ENCODE assay signal across 8 cellular contexts in the genomic region with DNA sequence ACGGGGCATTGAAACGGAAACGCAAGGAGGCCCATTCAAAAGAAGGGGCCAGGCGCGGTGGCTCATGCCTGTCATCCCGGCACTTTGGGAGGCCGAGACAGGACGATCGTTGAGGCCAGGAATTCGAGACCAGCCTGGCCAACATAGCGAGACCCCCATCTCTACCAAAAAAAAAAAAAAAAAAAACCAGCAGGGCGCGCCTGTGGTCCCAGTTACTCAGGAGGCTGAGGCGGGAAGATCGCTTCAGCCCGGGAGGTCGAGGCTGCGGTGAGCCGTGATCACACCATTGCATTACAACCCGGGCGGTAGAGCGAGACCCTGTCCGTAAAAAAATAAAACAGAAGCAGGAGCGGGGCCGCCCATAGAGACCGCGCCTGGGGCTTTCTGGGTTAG. TPM values are rescaled to one million over a fixed set of nuclear protein-coding genes. Genes with fewer than 3 reads are reported as not detected.
A peak's percentile ranks its signal among the peaks of the same experiment; 100 is the strongest.
DNase-seq lines count a peak whose midpoint lies in the region; ATAC-seq and TF ChIP-seq lines count a peak whose summit lies in the region.

No MANE protein-coding gene starts in this region.

- H3K4me1 Mint-ChIP-seq in CD8-positive, alpha-beta memory T cell = peaks cover 20 to 36% (median 34%) of the 10 kb centered on the region in 3 donors

- H3K9ac ChIP-seq in HUES64 (ENCODE audit: low read depth, low read length) = peak overlapping the region; percentile 85

- peaks cover 0 to 3% of the 10 kb centered on the region in 2 donors for H3K27me3 Mint-ChIP-seq in CD8-positive, alpha-beta memory T cell

- H3K4me3 ChIP-seq in CD8-positive, alpha-beta memory T cell (ENCODE audit: low read length) = peak overlapping the region; percentile 62
- H3K4me3 ChIP-seq in HUES64 (ENCODE audit: low read length) (peak overlapping the region; percentile 93), dorsolateral prefrontal cortex (peak overlapping the region; percentile 60 to 98 (median 91)), neuron (ENCODE audit: low read length) (peak overlapping the region; percentile 84)

- H3K9me3 Mint-ChIP-seq in CD8-positive, alpha-beta memory T cell = no peaks in the 10 kb centered on the region

- peak overlapping the region; percentile 84 for H3K27ac ChIP-seq in CD8-positive, alpha-beta memory T cell (ENCODE audit: low read depth, low read length)
- H3K27ac ChIP-seq in HUES64 (ENCODE audit: low read depth, low read length) (peak overlapping the region; percentile 58; the same call in 1 of the 2 replicates), dorsolateral prefrontal cortex (peak overlapping the region in 57 of 59 donors; percentile 42 to 98 (median 92))

- WGBS in HUES64 = 65% methylated on average over 27 of the region's 27 CpGs

- ATAC-seq in HG03139 (IDR thresholded peaks at IDR 0.05; ENCODE audit: unreplicated experiment) = no peak
- ATAC-seq in esophagus mucosa = no peak

- H3K36me3 Mint-ChIP-seq in CD8-positive, alpha-beta memory T cell = peaks cover 0 to 27% (median 2%) of the 10 kb centered on the region in 3 donors

- peaks cover 17% of the 10 kb centered on the region for H3K4me1 ChIP-seq in CD8-positive, alpha-beta memory T cell (ENCODE audit: insufficient read depth, low read length)
- peaks cover 14% of the 10 kb centered on the region for H3K4me1 ChIP-seq in HUES64 (ENCODE audit: insufficient read depth, low read length)
- H3K4me1 ChIP-seq in neuron (ENCODE audit: insufficient read depth, low read length) = peaks cover 21% of the 10 kb centered on the region

- H3K9me3 ChIP-seq in CD8-positive, alpha-beta memory T cell (ENCODE audit: low read length) = no peaks in the 10 kb centered on the region
- H3K9me3 ChIP-seq in HUES64 (ENCODE audit: insufficient read depth, low read depth, low read length) (no peaks in the 10 kb centered on the region), neuron (ENCODE audit: low read length) (no peaks in the 10 kb centered on the region)

- H3K36me3 ChIP-seq in CD8-positive, alpha-beta memory T cell (ENCODE audit: insufficient read depth, low read length) = peaks cover 8% of the 10 kb centered on the region
- peaks cover 5% of the 10 kb centered on the region for H3K36me3 ChIP-seq in HUES64 (ENCODE audit: insufficient read depth, low read length)
- no peaks in the 10 kb centered on the region for H3K36me3 ChIP-seq in neuron (ENCODE audit: insufficient read depth, low read length)

- POLR2A ChIA-PET in CD8-positive, alpha-beta memory T cell (lab: Charles Lee) = interaction anchor here (1.1 to 1.2 kb wide), 2 partner anchors 37 to 785 kb away, joined by 4 to 6 read pairs; partner anchors contain the start of gene EIF3B

- TF ChIP-seq CTCF in dorsolateral prefrontal cortex (IDR thresholded peaks at IDR 0.05 in 54 of 56, conservative IDR thresholded peaks at IDR 0.05 in 2 of 56; ENCODE audit: low read depth in 1 of 56, partially characterized antibody in 56 of 56) = no peak

- H3K27ac Mint-ChIP-seq in CD8-positive, alpha-beta memory T cell = peak overlapping the region; percentile 67 to 98 (median 96)

- intact Hi-C loops in dorsolateral prefrontal cortex (cut with DNase I) = loop anchor here (2.0 to 5.0 kb wide), 2 partner anchors 39 to 67 kb away; partner anchors contain the start of genes INTS1 (in 1 of the 2) and MAFK (in 1 of the 2)

- peak in 1 of 5 donors; percentile 45 for DNase-seq in CD8-positive, alpha-beta memory T cell
- DNase-seq in dorsolateral prefrontal cortex (no peak), iPS-NIHi11 (ENCODE audit: low spot score) (no peak), Ammon's horn (ENCODE audit: low spot score) (no peak)

- no peaks in the 10 kb centered on the region for H3K27me3 ChIP-seq in CD8-positive, alpha-beta memory T cell (ENCODE audit: insufficient read depth, low read length, poor library complexity, severe bottlenecking)
- H3K27me3 ChIP-seq in HUES64 (ENCODE audit: insufficient read depth, low read length) (no peaks in the 10 kb centered on the region), dorsolateral prefrontal cortex (no peaks in the 10 kb centered on the region), neuron (ENCODE audit: insufficient read depth, low read length) (no peaks in the 10 kb centered on the region)

- peak overlapping the region; percentile 31 for H2AFZ ChIP-seq in neuron (ENCODE audit: low read depth, low read length)

- CTCF ChIA-PET in CD8-positive, alpha-beta memory T cell (lab: Charles Lee) = no interaction called here

- H3K4me3 Mint-ChIP-seq in CD8-positive, alpha-beta memory T cell = peak overlapping the region; percentile 80 to 92 (median 88)

RNA-seq across cellular contexts. Expression of gene PSMG3, which starts 0.4 kb away (rescaled TPM):
- total RNA-seq in CD8-positive, alpha-beta memory T cell = 10 to 100 TPM; 71.0 to 80.7 TPM
- 51.3 TPM for polyA plus RNA-seq in CD8-positive, alpha-beta memory T cell
- polyA plus RNA-seq in HUES64 (2013, experiment 1 of 2) = 39.5 TPM
- polyA plus RNA-seq in HUES64 (2013, experiment 2 of 2) = 35.7 TPM
- total RNA-seq in dorsolateral prefrontal cortex (10 to 100 TPM; 14.7 to 44.6 (median 28.9) TPM), esophagus mucosa (39.8 TPM)

RNA-seq across cellular contexts. Expression of gene TMEM184A, which starts 13.4 kb away (rescaled TPM):
- total RNA-seq in CD8-positive, alpha-beta memory T cell = not detected
- not detected for polyA plus RNA-seq in CD8-positive, alpha-beta memory T cell
- 0.85 TPM for polyA plus RNA-seq in HUES64 (2013, experiment 1 of 2)
- 0.89 TPM for polyA plus RNA-seq in HUES64 (2013, experiment 2 of 2)
- total RNA-seq in dorsolateral prefrontal cortex (under 1 TPM in 31 of 120 experiments, not detected in 89; 0.07 to 0.85 (median 0.16) TPM), esophagus mucosa (86.6 TPM)

RNA-seq across cellular contexts. Expression of gene MAFK, which starts 38.9 kb away (rescaled TPM):
- total RNA-seq in CD8-positive, alpha-beta memory T cell = 10 to 100 TPM; 36.6 to 41.1 TPM
- 0.85 TPM for polyA plus RNA-seq in CD8-positive, alpha-beta memory T cell
- 5.4 TPM for polyA plus RNA-seq in HUES64 (2013, experiment 1 of 2)
- 5.5 TPM for polyA plus RNA-seq in HUES64 (2013, experiment 2 of 2)
- total RNA-seq in dorsolateral prefrontal cortex = 10 to 100 TPM; 20.6 to 96.7 (median 37.6) TPM
- 12.6 TPM for total RNA-seq in esophagus mucosa

Comparison
In these comparisons a context has a peak if more than half of its experiments do, and no peak if none do; other contexts are left out.
1. RNA of gene TMEM184A, which starts 13.4 kb away (total RNA-seq): 86.6 TPM in esophagus mucosa (single experiment); 0.07 to 0.85 TPM in dorsolateral prefrontal cortex and not detected in CD8-positive, alpha-beta memory T cell; every median in the first group is over 10 times any median in the second.
2. Peak in every context shown above with its lines, with median percentiles within 50 percentile points of each other: H3K27ac ChIP-seq and H3K4me3 ChIP-seq.